ENCODE assay signal across 1 cellular context in the genomic region with DNA sequence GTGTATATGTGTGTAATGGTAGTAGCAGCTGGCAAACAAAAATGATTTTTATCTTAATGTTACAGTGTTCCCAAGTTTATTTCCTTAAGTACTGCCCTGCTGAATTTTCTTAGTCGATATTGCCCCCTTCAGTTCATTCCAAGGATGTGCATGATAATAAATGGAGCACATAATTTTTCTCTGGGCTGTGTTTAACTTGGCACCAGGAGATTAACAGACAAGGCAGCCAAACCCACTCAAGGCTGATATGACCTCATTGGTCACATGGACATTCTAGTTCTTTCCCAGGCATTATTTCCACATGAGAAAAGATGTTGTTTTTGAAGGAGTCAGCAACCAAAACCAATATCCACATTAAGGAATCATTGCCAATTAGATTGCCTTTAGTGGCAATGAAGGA.
TF ChIP-seq lines count a peak whose summit lies in the region.

No MANE protein-coding gene starts in this region.

TF ChIP-seq in HEK293, 187 proteins besides CTCF, POLR2A, EP300 and RAD21 (continued from another document):
- TF ChIP-seq, protein P1, sequence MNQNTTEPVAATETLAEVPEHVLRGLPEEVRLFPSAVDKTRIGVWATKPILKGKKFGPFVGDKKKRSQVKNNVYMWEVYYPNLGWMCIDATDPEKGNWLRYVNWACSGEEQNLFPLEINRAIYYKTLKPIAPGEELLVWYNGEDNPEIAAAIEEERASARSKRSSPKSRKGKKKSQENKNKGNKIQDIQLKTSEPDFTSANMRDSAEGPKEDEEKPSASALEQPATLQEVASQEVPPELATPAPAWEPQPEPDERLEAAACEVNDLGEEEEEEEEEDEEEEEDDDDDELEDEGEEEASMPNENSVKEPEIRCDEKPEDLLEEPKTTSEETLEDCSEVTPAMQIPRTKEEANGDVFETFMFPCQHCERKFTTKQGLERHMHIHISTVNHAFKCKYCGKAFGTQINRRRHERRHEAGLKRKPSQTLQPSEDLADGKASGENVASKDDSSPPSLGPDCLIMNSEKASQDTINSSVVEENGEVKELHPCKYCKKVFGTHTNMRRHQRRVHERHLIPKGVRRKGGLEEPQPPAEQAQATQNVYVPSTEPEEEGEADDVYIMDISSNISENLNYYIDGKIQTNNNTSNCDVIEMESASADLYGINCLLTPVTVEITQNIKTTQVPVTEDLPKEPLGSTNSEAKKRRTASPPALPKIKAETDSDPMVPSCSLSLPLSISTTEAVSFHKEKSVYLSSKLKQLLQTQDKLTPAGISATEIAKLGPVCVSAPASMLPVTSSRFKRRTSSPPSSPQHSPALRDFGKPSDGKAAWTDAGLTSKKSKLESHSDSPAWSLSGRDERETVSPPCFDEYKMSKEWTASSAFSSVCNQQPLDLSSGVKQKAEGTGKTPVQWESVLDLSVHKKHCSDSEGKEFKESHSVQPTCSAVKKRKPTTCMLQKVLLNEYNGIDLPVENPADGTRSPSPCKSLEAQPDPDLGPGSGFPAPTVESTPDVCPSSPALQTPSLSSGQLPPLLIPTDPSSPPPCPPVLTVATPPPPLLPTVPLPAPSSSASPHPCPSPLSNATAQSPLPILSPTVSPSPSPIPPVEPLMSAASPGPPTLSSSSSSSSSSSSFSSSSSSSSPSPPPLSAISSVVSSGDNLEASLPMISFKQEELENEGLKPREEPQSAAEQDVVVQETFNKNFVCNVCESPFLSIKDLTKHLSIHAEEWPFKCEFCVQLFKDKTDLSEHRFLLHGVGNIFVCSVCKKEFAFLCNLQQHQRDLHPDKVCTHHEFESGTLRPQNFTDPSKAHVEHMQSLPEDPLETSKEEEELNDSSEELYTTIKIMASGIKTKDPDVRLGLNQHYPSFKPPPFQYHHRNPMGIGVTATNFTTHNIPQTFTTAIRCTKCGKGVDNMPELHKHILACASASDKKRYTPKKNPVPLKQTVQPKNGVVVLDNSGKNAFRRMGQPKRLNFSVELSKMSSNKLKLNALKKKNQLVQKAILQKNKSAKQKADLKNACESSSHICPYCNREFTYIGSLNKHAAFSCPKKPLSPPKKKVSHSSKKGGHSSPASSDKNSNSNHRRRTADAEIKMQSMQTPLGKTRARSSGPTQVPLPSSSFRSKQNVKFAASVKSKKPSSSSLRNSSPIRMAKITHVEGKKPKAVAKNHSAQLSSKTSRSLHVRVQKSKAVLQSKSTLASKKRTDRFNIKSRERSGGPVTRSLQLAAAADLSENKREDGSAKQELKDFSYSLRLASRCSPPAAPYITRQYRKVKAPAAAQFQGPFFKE (tag by site-specific recombination; IDR thresholded peaks at IDR 0.05; ENCODE audit: borderline replicate concordance), result no peak
- TF ChIP-seq, protein P2, sequence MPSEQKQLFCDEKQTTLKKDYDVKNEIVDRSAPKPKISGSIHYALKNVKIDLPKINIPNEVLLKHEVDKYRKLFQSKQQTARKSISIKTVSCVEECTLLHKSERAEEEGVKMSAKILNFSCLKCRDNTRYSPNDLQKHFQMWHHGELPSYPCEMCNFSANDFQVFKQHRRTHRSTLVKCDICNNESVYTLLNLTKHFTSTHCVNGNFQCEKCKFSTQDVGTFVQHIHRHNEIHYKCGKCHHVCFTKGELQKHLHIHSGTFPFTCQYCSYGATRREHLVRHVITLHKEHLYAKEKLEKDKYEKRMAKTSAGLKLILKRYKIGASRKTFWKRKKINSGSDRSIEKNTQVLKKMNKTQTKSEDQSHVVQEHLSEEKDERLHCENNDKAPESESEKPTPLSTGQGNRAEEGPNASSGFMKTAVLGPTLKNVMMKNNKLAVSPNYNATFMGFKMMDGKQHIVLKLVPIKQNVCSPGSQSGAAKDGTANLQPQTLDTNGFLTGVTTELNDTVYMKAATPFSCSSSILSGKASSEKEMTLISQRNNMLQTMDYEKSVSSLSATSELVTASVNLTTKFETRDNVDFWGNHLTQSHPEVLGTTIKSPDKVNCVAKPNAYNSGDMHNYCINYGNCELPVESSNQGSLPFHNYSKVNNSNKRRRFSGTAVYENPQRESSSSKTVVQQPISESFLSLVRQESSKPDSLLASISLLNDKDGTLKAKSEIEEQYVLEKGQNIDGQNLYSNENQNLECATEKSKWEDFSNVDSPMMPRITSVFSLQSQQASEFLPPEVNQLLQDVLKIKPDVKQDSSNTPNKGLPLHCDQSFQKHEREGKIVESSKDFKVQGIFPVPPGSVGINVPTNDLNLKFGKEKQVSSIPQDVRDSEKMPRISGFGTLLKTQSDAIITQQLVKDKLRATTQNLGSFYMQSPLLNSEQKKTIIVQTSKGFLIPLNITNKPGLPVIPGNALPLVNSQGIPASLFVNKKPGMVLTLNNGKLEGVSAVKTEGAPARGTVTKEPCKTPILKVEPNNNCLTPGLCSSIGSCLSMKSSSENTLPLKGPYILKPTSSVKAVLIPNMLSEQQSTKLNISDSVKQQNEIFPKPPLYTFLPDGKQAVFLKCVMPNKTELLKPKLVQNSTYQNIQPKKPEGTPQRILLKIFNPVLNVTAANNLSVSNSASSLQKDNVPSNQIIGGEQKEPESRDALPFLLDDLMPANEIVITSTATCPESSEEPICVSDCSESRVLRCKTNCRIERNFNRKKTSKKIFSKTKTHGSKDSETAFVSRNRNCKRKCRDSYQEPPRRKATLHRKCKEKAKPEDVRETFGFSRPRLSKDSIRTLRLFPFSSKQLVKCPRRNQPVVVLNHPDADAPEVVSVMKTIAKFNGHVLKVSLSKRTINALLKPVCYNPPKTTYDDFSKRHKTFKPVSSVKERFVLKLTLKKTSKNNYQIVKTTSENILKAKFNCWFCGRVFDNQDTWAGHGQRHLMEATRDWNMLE (tag by site-specific recombination; conservative IDR thresholded peaks at IDR 0.05; ENCODE audit: low read depth), result 0 out of 2 replicates have a peak, but pooled peaks have one; percentile 15
- TF ChIP-seq ZNF654 (tag by site-specific recombination; IDR thresholded peaks at IDR 0.05; ENCODE audit: low read depth), result peak; percentile 84
- no peak for TF ChIP-seq SP2 (tag by site-specific recombination; IDR thresholded peaks at IDR 0.05)
- no peak for TF ChIP-seq ZSCAN30 (tag by site-specific recombination; IDR thresholded peaks at IDR 0.05)
- TF ChIP-seq, protein P3, sequence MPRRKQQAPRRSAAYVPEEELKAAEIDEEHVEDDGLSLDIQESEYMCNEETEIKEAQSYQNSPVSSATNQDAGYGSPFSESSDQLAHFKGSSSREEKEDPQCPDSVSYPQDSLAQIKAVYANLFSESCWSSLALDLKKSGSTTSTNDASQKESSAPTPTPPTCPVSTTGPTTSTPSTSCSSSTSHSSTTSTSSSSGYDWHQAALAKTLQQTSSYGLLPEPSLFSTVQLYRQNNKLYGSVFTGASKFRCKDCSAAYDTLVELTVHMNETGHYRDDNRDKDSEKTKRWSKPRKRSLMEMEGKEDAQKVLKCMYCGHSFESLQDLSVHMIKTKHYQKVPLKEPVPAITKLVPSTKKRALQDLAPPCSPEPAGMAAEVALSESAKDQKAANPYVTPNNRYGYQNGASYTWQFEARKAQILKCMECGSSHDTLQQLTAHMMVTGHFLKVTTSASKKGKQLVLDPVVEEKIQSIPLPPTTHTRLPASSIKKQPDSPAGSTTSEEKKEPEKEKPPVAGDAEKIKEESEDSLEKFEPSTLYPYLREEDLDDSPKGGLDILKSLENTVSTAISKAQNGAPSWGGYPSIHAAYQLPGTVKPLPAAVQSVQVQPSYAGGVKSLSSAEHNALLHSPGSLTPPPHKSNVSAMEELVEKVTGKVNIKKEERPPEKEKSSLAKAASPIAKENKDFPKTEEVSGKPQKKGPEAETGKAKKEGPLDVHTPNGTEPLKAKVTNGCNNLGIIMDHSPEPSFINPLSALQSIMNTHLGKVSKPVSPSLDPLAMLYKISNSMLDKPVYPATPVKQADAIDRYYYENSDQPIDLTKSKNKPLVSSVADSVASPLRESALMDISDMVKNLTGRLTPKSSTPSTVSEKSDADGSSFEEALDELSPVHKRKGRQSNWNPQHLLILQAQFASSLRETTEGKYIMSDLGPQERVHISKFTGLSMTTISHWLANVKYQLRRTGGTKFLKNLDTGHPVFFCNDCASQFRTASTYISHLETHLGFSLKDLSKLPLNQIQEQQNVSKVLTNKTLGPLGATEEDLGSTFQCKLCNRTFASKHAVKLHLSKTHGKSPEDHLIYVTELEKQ (tag by site-specific recombination; IDR thresholded peaks at IDR 0.05; ENCODE audit: borderline replicate concordance), result no peak
- TF ChIP-seq ZNF366 (tag by site-specific recombination; conservative IDR thresholded peaks at IDR 0.05), result no peak
- no peak for TF ChIP-seq ZNF133 (tag by site-specific recombination; IDR thresholded peaks at IDR 0.05)
- TF ChIP-seq ZNF600 (tag by site-specific recombination; IDR thresholded peaks at IDR 0.05), result no peak
- TF ChIP-seq ZNF837 (tag by site-specific recombination; IDR thresholded peaks at IDR 0.05), result no peak
- TF ChIP-seq MEIS1 (CRISPR knock-in tag; IDR thresholded peaks at IDR 0.05; ENCODE audit: borderline replicate concordance), result no peak
- no peak for TF ChIP-seq ZSCAN23 (tag by site-specific recombination; IDR thresholded peaks at IDR 0.05)
- TF ChIP-seq, protein P4, sequence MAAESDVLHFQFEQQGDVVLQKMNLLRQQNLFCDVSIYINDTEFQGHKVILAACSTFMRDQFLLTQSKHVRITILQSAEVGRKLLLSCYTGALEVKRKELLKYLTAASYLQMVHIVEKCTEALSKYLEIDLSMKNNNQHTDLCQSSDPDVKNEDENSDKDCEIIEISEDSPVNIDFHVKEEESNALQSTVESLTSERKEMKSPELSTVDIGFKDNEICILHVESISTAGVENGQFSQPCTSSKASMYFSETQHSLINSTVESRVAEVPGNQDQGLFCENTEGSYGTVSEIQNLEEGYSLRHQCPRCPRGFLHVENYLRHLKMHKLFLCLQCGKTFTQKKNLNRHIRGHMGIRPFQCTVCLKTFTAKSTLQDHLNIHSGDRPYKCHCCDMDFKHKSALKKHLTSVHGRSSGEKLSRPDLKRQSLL (tag by site-specific recombination; IDR thresholded peaks at IDR 0.05), result no peak
- 0 out of 2 replicates have a peak, but pooled peaks have one; percentile 42 for TF ChIP-seq ZEB2 (tag by site-specific recombination; IDR thresholded peaks at IDR 0.05)
- 0 out of 2 replicates have a peak, but pooled peaks have one; percentile 64 for TF ChIP-seq ZNF629 (tag by site-specific recombination; IDR thresholded peaks at IDR 0.05)
- TF ChIP-seq, protein P5, sequence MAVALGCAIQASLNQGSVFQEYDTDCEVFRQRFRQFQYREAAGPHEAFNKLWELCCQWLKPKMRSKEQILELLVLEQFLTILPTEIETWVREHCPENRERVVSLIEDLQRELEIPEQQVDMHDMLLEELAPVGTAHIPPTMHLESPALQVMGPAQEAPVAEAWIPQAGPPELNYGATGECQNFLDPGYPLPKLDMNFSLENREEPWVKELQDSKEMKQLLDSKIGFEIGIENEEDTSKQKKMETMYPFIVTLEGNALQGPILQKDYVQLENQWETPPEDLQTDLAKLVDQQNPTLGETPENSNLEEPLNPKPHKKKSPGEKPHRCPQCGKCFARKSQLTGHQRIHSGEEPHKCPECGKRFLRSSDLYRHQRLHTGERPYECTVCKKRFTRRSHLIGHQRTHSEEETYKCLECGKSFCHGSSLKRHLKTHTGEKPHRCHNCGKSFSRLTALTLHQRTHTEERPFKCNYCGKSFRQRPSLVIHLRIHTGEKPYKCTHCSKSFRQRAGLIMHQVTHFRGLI (tag by site-specific recombination; IDR thresholded peaks at IDR 0.05), result no peak
TF ChIP-seq in HEK293: peak in this region for 6.
